In the genomic region with DNA sequence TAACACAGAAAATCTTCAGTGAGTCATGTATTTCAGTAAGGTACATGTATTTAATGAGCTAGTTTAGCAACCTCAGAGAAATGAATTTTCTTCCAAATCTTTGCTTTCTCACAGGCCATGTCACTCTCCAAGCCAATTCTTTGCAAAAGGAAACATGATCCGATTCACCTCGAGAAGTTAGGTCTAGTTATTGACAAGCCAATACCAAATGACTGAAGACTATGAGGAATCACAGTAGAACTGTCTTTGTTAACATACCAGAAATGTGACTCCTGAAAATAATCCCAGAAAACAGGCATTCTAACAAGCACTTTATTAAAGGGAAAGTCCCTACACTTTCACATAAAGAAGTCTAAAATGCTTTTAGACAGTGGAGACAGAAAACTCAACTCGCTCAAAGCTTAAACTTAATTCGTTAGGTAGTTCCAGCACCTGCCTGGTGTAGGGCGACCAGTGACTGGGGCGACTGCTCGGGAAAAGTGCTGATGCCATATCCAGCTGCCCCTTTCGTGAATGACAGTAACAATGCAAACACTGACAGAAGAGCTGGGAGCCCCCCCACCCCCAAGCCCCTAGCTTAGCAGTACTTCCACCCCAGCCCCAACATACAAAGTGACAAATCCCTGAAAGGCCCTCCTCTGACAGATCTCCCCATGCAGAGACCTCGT, we compare ENCODE assay signal across 1 cellular context.
TF ChIP-seq lines count a peak whose summit lies in the region.

No MANE protein-coding gene starts in this region.

TF ChIP-seq in HepG2, 621 proteins besides CTCF, POLR2A, EP300 and RAD21 (continued from another document):
- TF ChIP-seq KIAA2018 (CRISPR knock-in tag; IDR thresholded peaks at IDR 0.05; ENCODE audit: borderline replicate concordance) (no peak), MEIS1 (CRISPR knock-in tag; IDR thresholded peaks at IDR 0.05; ENCODE audit: borderline replicate concordance) (no peak), ATF3 (CRISPR knock-in tag; IDR thresholded peaks at IDR 0.05) (no peak), NFYC (CRISPR knock-in tag; IDR thresholded peaks at IDR 0.05) (no peak), KDM3A (CRISPR knock-in tag; IDR thresholded peaks at IDR 0.05; ENCODE audit: low read depth) (no peak), DR1 (CRISPR knock-in tag; IDR thresholded peaks at IDR 0.05) (no peak), ZNF609 (CRISPR knock-in tag; IDR thresholded peaks at IDR 0.05; ENCODE audit: borderline replicate concordance) (no peak), TFE3 (CRISPR knock-in tag; IDR thresholded peaks at IDR 0.05) (0 out of 2 replicates have a peak, but pooled peaks have one; percentile 39)
- TF ChIP-seq, protein P1, sequence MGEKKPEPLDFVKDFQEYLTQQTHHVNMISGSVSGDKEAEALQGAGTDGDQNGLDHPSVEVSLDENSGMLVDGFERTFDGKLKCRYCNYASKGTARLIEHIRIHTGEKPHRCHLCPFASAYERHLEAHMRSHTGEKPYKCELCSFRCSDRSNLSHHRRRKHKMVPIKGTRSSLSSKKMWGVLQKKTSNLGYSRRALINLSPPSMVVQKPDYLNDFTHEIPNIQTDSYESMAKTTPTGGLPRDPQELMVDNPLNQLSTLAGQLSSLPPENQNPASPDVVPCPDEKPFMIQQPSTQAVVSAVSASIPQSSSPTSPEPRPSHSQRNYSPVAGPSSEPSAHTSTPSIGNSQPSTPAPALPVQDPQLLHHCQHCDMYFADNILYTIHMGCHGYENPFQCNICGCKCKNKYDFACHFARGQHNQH (CRISPR knock-in tag; IDR thresholded peaks at IDR 0.05), result 0 out of 2 replicates have a peak, but pooled peaks have one; percentile 14
